Comparison of ENCODE assay signal across 10 cellular contexts in genomic region chr15:88166330-88166993, GRCh38.
DNase-seq lines count a peak whose midpoint lies in the region; ATAC-seq, FAIRE-seq and TF ChIP-seq lines count a peak whose summit lies in the region.
"Had no signal": no experiment of that assay in that cellular context is flagged by ENCODE, and none has a peak within 500 bp of the region (broad histone marks: within the 10 kb centered on the region; RNA-seq: fewer than 3 reads in every experiment).

No MANE protein-coding gene starts in this region.

- H3K36me3 Mint-ChIP-seq in nephron progenitor cell (ENCODE audit: low read depth), result no peaks in the 10 kb centered on the region
- H3K36me3 Mint-ChIP-seq: activated naive CD8-positive, alpha-beta T cell had no signal

- peaks cover 5% of the 10 kb centered on the region for H3K4me1 Mint-ChIP-seq in nephron progenitor cell

- DNase-seq in SKM-1 treated with dmso at 0.1 percent for 144 hours (lab: John Stamatoyannopoulos, UW; ENCODE audit: unreplicated experiment), result peak; percentile 2
- no peak for DNase-seq in SKM-1 (lab: John Stamatoyannopoulos, UW; ENCODE audit: unreplicated experiment)
- DNase-seq in UCSD-AML1 (lab: John Stamatoyannopoulos, UW; ENCODE audit: unreplicated experiment), result peak; percentile 16
- DNase-seq in nephron progenitor cell, result peak; percentile 88
- no peak for DNase-seq in RCC 7860 (ENCODE audit: low spot score)
- no peak for DNase-seq in NCI-H524 treated with DMSO at 0.1 percent for 48 hours (lab: John Stamatoyannopoulos, UW)

- ATAC-seq in HG03135 (IDR thresholded peaks at IDR 0.05; ENCODE audit: unreplicated experiment), result peak; percentile 60
- ATAC-seq in HG02763 (IDR thresholded peaks at IDR 0.05; ENCODE audit: unreplicated experiment), result no peak
- ATAC-seq: Panc1 had no signal

- H3K27ac Mint-ChIP-seq in nephron progenitor cell, result no peak overlapping the region
- H3K27ac Mint-ChIP-seq: activated naive CD8-positive, alpha-beta T cell had no signal

- FAIRE-seq in RCC 7860 (lab: Jason Lieb, UNC), result no peak

- H3K27me3 Mint-ChIP-seq in nephron progenitor cell (ENCODE audit: low read depth, poor library complexity), result peaks cover 43% of the 10 kb centered on the region

- no peak for TF ChIP-seq CTCF in nephron progenitor cell (IDR thresholded peaks at IDR 0.05)

- no peaks in the 10 kb centered on the region for H3K9me3 Mint-ChIP-seq in nephron progenitor cell

- no peak overlapping the region for H3K4me3 Mint-ChIP-seq in nephron progenitor cell
- H3K4me3 Mint-ChIP-seq: activated naive CD8-positive, alpha-beta T cell had no signal

Comparison
In these comparisons a context has a peak if more than half of its experiments do, and no peak if none do; other contexts are left out.
1. DNase-seq: peak in SKM-1 treated with dmso at 0.1 percent for 144 hours (single experiment), UCSD-AML1 (single experiment) and nephron progenitor cell (single experiment); none in SKM-1 (single experiment), RCC 7860 (single experiment) and NCI-H524 treated with DMSO at 0.1 percent for 48 hours (single experiment).